ENCODE assay signal across 2 cellular contexts in the genomic region with DNA sequence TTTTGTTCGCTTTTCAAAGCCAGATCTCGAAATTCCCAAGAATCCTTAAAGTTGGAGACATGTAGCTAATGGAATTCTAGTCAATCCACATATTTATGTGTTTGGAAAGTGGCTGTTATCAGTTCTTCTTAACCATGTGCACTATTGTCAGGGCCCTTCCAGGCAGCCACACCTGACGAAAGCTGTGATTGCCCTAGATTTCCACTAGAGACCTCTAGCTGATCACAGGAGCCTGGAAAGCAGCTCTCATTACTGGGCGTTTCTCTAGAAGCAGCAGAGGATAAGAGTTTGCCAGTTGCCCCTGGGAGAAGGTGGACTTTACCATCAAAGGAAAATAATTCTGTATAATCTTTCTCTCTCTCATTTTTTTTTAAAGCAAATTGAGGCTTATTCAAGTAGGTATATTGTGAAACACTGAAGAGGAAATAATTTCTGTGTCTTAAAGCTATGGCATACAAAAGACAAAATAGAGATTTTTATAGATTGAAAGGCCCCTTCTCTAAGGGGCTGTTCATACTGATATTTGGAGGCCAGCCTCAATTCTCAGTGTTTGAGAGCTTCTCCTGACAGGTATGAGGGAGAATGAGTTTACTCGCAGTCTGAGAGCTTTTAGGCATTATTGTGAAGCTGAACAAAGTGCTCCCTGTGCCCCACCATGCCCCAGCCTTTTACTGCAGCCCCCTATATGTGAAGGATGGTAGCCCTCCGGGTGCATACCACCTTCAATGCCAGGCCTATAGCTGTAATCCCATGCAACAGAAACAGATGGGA.
TF ChIP-seq lines count a peak whose summit lies in the region.

No MANE protein-coding gene starts in this region.

TF ChIP-seq in A549, 52 proteins besides CTCF, POLR2A, EP300 and RAD21:
- TF ChIP-seq RFX5 (IDR thresholded peaks at IDR 0.05): no peak
- 0 out of 2 replicates have a peak, but pooled peaks have one; percentile 52 for TF ChIP-seq ZSCAN20 (CRISPR knock-in tag; IDR thresholded peaks at IDR 0.05)
- peak; percentile 95 for TF ChIP-seq SMC3 (IDR thresholded peaks at IDR 0.05)
- TF ChIP-seq, protein P1, sequence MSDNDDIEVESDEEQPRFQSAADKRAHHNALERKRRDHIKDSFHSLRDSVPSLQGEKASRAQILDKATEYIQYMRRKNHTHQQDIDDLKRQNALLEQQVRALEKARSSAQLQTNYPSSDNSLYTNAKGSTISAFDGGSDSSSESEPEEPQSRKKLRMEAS (IDR thresholded peaks at IDR 0.05): peak; percentile 55; the same call in 1 of the 2 replicates

TF ChIP-seq in endothelial cell of umbilical vein, 7 proteins besides CTCF, POLR2A, EP300 and RAD21:
- TF ChIP-seq POLR2AphosphoS5 (IDR thresholded peaks at IDR 0.05; ENCODE audit: insufficient read depth, low read depth, low read length) (no peak), JUN (IDR thresholded peaks at IDR 0.05; ENCODE audit: borderline replicate concordance, insufficient read depth, insufficient read length, low read depth) (no peak), MYC (IDR thresholded peaks at IDR 0.05; ENCODE audit: low read depth, low read length) (no peak), EZH2 (IDR thresholded peaks at IDR 0.05; ENCODE audit: borderline replicate concordance, low read depth, low read length, severe bottlenecking) (no peak), GATA2 (IDR thresholded peaks at IDR 0.05; ENCODE audit: insufficient read depth, insufficient read length, low read depth, low read length) (no peak), FOS (IDR thresholded peaks at IDR 0.05; ENCODE audit: borderline replicate concordance, insufficient read depth, low read length) (no peak)
- TF ChIP-seq, protein P1 (IDR thresholded peaks at IDR 0.05; ENCODE audit: insufficient read depth, insufficient read length): no peak
TF ChIP-seq in endothelial cell of umbilical vein: peak in this region for 0.
